In the genomic region with DNA sequence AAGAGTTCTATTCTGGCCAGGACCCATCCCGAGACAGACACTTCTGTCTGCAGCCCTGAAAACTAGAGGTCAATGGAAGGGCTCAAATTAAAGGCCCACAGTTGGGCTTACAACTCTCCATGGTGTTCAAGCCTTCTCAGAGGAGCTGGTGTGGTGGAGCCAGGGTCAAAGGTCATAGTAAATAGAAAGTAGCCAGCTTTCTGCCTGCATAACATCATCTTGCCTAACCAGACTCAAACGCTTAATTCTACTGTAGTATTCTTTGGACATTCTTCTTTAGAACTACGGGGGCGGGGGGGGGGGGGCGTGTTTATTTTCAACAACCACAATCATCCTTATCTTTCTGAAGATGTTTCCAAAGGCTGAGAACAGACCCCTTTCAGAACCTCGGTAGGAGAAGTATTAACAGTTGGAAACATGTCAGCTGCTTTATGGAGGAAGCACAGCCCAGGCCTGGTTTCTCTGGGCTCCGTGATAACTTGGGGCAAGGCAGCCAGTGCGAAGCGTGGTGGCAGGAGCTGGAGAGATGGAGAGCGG, we compare ENCODE assay signal across 9 cellular contexts. TPM values are rescaled to one million over a fixed set of nuclear protein-coding genes. Genes with fewer than 3 reads are reported as not detected.
DNase-seq lines count a peak whose midpoint lies in the region; ATAC-seq and TF ChIP-seq lines count a peak whose summit lies in the region.
"Had no signal": no experiment of that assay in that cellular context is flagged by ENCODE, and none has a peak within 500 bp of the region (broad histone marks: within the 10 kb centered on the region; RNA-seq: fewer than 3 reads in every experiment).

No MANE protein-coding gene starts in this region.

- H3K9me3 Mint-ChIP-seq in activated naive CD4-positive, alpha-beta T cell treated with anti-CD3 and anti-CD28 coated beads for 36 hours, result no peaks in the 10 kb centered on the region
- H3K9me3 Mint-ChIP-seq in activated T-helper 17 cell treated with anti-CD3 and anti-CD28 coated beads, Interleukin-2, amount 50 U/mL, for 72 hours, result no peaks in the 10 kb centered on the region

- H3K4me1 Mint-ChIP-seq in activated naive CD4-positive, alpha-beta T cell treated with anti-CD3 and anti-CD28 coated beads for 36 hours (ENCODE audit: low read depth), result peaks cover 23% of the 10 kb centered on the region
- peaks cover 26% of the 10 kb centered on the region for H3K4me1 Mint-ChIP-seq in activated T-helper 17 cell treated with anti-CD3 and anti-CD28 coated beads, Interleukin-2, amount 50 U/mL, for 72 hours

- peak overlapping the region; percentile 75 for H3K27ac Mint-ChIP-seq in activated naive CD4-positive, alpha-beta T cell treated with anti-CD3 and anti-CD28 coated beads for 36 hours
- peak overlapping the region; percentile 92 for H3K27ac Mint-ChIP-seq in activated T-helper 17 cell treated with anti-CD3 and anti-CD28 coated beads, Interleukin-2, amount 50 U/mL, for 72 hours

- intact Hi-C loops in activated naive CD4-positive, alpha-beta T cell treated with anti-CD3 and anti-CD28 coated beads for 36 hours (cut with micrococcal nuclease), result loop anchor here (1.0 to 5.0 kb wide), 6 partner anchors 49 to 355 kb away; a partner anchor contains a TSS
- intact Hi-C loops in left colon (cut with DNase I, micrococcal nuclease), result no loop called here

- H3K4me3 Mint-ChIP-seq in activated naive CD4-positive, alpha-beta T cell treated with anti-CD3 and anti-CD28 coated beads for 36 hours, result peak overlapping the region; percentile 69
- H3K4me3 Mint-ChIP-seq in activated T-helper 17 cell treated with anti-CD3 and anti-CD28 coated beads, Interleukin-2, amount 50 U/mL, for 72 hours, result peak overlapping the region; percentile 88

- DNase-seq in activated naive CD4-positive, alpha-beta T cell treated with anti-CD3 and anti-CD28 coated beads for 36 hours, result no peak
- no peak for DNase-seq in activated naive CD4-positive, alpha-beta T cell (lab: John Stamatoyannopoulos, UW)
- DNase-seq in left colon (no peak), tibial nerve (ENCODE audit: low spot score in 2 of 2) (peak in 1 of 2 donors; percentile 22), HEK293T (ENCODE audit: extremely low spot score) (no peak), foreskin melanocyte (no peak)
- DNase-seq: NCI-H748 treated with DMSO at 0.1 percent for 48 hours had no signal

- no peak for TF ChIP-seq CTCF in tibial nerve (IDR thresholded peaks at IDR 0.05)

- peaks cover 0 to 29% (median 3%) of the 10 kb centered on the region in 4 donors for H3K4me1 ChIP-seq in tibial nerve

- no peak for ATAC-seq in activated T-helper 17 cell treated with anti-CD3 and anti-CD28 coated beads, Interleukin-2, amount 50 U/mL, for 72 hours (replicated peaks)
- ATAC-seq in left colon, result peak; percentile 4
- ATAC-seq in HG03196 (IDR thresholded peaks at IDR 0.05; ENCODE audit: unreplicated experiment), result no peak

- peak overlapping the region; percentile 88 to 95 (median 92) for H3K27ac ChIP-seq in tibial nerve

- no peaks in the 10 kb centered on the region for H3K9me3 ChIP-seq in tibial nerve

- H3K36me3 ChIP-seq in tibial nerve, result no peaks in the 10 kb centered on the region

- H3K4me3 ChIP-seq in tibial nerve, result peak overlapping the region in 3 of 4 donors; percentile 85 to 95 (median 92)

- 33 to 36% methylated on average over 10 of the region's 10 CpGs for WGBS in tibial nerve, 2 donors

- peaks cover 6% of the 10 kb centered on the region for H3K36me3 Mint-ChIP-seq in activated naive CD4-positive, alpha-beta T cell treated with anti-CD3 and anti-CD28 coated beads for 36 hours (ENCODE audit: low read depth)
- peaks cover 15% of the 10 kb centered on the region for H3K36me3 Mint-ChIP-seq in activated T-helper 17 cell treated with anti-CD3 and anti-CD28 coated beads, Interleukin-2, amount 50 U/mL, for 72 hours (ENCODE audit: low read depth)

- no peaks in the 10 kb centered on the region for H3K27me3 Mint-ChIP-seq in activated naive CD4-positive, alpha-beta T cell treated with anti-CD3 and anti-CD28 coated beads for 36 hours (ENCODE audit: low read depth)
- H3K27me3 Mint-ChIP-seq in activated T-helper 17 cell treated with anti-CD3 and anti-CD28 coated beads, Interleukin-2, amount 50 U/mL, for 72 hours, result no peaks in the 10 kb centered on the region

- no peak for TF ChIP-seq EP300 in tibial nerve (IDR thresholded peaks at IDR 0.05)

- CTCF ChIA-PET in activated naive CD4-positive, alpha-beta T cell treated with anti-CD3 and anti-CD28 coated beads for 36 hours (lab: Charles Lee), result interaction anchor here (0.7 to 2.2 kb wide), 6 partner anchors 13 to 138 kb away, joined by 3 to 11 read pairs (median 3); no protein-coding TSS in a partner anchor
- CTCF ChIA-PET in HEK293T (lab: Yijun Ruan, JAX), result no interaction called here

- POLR2A ChIA-PET in HEK293T (lab: Yijun Ruan, JAX), result no interaction called here

- TF ChIP-seq POLR2A in tibial nerve (IDR thresholded peaks at IDR 0.05), result no peak

- H3K27me3 ChIP-seq in tibial nerve, result no peaks in the 10 kb centered on the region

TF ChIP-seq in HEK293T, 16 proteins besides CTCF, POLR2A, EP300 and RAD21:
- TF ChIP-seq, protein P1, sequence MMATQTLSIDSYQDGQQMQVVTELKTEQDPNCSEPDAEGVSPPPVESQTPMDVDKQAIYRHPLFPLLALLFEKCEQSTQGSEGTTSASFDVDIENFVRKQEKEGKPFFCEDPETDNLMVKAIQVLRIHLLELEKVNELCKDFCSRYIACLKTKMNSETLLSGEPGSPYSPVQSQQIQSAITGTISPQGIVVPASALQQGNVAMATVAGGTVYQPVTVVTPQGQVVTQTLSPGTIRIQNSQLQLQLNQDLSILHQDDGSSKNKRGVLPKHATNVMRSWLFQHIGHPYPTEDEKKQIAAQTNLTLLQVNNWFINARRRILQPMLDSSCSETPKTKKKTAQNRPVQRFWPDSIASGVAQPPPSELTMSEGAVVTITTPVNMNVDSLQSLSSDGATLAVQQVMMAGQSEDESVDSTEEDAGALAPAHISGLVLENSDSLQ (IDR thresholded peaks at IDR 0.05), result no peak
- TF ChIP-seq TARDBP (IDR thresholded peaks at IDR 0.05) (no peak), L3MBTL2 (conservative IDR thresholded peaks at IDR 0.05) (no peak), CTBP1 (IDR thresholded peaks at IDR 0.05; ENCODE audit: borderline replicate concordance) (no peak), FOXK2 (IDR thresholded peaks at IDR 0.05) (no peak), ELF4 (IDR thresholded peaks at IDR 0.05) (no peak), ARNT (IDR thresholded peaks at IDR 0.05) (no peak), SUZ12 (IDR thresholded peaks at IDR 0.05) (no peak), NFRKB (IDR thresholded peaks at IDR 0.05) (no peak), FOXA1 (IDR thresholded peaks at IDR 0.05) (no peak), HDGF (IDR thresholded peaks at IDR 0.05; ENCODE audit: borderline replicate concordance) (no peak), LEF1 (IDR thresholded peaks at IDR 0.05; ENCODE audit: borderline replicate concordance) (no peak), FOXM1 (IDR thresholded peaks at IDR 0.05; ENCODE audit: borderline replicate concordance) (no peak), BHLHE40 (IDR thresholded peaks at IDR 0.05; ENCODE audit: borderline replicate concordance) (no peak), ZNF384 (IDR thresholded peaks at IDR 0.05) (no peak), SP1 (IDR thresholded peaks at IDR 0.05) (no peak)

RNA-seq across cellular contexts. Expression of a gene that starts 1.5 kb away (rescaled TPM):
- total RNA-seq in activated naive CD4-positive, alpha-beta T cell treated with anti-CD3 and anti-CD28 coated beads for 36 hours, result 10 to 100 TPM; 10.8 to 12.2 TPM
- 10 to 100 TPM; 14.8 to 21.9 TPM for total RNA-seq in activated T-helper 17 cell treated with anti-CD3 and anti-CD28 coated beads, Interleukin-2, amount 50 U/mL, for 72 hours
- total RNA-seq in left colon (100 to 1,000 TPM in 1 of 2 donors, 10 to 100 TPM in 1; 76.9 to 101 TPM), tibial nerve (10 to 100 TPM; 32.3 to 61.5 (median 36.3) TPM)
